In the genomic region with DNA sequence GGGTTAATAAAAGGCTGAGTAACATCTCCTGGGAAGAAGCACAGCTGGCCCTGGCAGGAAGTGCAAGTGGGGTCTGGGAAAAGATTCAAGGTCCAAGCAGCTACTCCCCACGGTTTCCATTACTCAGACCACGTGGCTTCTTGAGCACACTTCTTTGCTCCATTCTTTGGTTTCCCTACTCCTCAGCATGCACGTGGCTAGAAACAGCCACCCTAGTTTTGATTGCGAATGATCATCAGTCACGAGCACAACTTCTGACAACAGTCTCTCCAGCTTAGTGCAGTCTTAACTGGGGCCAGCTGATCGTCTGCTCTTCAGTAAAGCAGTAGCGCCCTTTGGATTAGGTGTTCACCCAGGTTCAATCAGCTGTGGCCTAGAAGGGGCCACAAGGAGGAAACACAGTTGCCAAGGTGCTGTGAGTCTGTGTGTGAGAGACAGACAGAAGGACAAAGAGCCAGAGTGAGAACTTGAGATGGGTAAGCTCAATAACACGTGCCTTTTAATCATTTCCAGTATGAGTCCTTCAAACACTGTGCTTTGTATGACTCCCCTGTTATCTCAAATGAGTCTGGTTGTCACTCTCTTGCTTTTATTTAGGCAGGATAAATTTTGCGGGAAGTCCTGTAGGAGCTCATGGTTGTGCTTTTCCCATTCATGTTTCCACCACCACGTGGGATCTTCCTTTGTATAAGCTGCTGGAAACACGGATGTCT, we compare ENCODE assay signal across 3 cellular contexts.
TF ChIP-seq lines count a peak whose summit lies in the region.

No MANE protein-coding gene starts in this region.

TF ChIP-seq in SK-N-SH, 30 proteins besides CTCF, POLR2A, EP300 and RAD21:
- TF ChIP-seq, protein P1, sequence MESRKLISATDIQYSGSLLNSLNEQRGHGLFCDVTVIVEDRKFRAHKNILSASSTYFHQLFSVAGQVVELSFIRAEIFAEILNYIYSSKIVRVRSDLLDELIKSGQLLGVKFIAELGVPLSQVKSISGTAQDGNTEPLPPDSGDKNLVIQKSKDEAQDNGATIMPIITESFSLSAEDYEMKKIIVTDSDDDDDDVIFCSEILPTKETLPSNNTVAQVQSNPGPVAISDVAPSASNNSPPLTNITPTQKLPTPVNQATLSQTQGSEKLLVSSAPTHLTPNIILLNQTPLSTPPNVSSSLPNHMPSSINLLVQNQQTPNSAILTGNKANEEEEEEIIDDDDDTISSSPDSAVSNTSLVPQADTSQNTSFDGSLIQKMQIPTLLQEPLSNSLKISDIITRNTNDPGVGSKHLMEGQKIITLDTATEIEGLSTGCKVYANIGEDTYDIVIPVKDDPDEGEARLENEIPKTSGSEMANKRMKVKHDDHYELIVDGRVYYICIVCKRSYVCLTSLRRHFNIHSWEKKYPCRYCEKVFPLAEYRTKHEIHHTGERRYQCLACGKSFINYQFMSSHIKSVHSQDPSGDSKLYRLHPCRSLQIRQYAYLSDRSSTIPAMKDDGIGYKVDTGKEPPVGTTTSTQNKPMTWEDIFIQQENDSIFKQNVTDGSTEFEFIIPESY (IDR thresholded peaks at IDR 0.05; ENCODE audit: borderline replicate concordance, low read depth) = no peak
- TF ChIP-seq, protein P2, sequence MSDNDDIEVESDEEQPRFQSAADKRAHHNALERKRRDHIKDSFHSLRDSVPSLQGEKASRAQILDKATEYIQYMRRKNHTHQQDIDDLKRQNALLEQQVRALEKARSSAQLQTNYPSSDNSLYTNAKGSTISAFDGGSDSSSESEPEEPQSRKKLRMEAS (IDR thresholded peaks at IDR 0.05; ENCODE audit: low read depth) = peak; percentile 55; the same call in 1 of the 2 replicates
- TF ChIP-seq, protein P3, sequence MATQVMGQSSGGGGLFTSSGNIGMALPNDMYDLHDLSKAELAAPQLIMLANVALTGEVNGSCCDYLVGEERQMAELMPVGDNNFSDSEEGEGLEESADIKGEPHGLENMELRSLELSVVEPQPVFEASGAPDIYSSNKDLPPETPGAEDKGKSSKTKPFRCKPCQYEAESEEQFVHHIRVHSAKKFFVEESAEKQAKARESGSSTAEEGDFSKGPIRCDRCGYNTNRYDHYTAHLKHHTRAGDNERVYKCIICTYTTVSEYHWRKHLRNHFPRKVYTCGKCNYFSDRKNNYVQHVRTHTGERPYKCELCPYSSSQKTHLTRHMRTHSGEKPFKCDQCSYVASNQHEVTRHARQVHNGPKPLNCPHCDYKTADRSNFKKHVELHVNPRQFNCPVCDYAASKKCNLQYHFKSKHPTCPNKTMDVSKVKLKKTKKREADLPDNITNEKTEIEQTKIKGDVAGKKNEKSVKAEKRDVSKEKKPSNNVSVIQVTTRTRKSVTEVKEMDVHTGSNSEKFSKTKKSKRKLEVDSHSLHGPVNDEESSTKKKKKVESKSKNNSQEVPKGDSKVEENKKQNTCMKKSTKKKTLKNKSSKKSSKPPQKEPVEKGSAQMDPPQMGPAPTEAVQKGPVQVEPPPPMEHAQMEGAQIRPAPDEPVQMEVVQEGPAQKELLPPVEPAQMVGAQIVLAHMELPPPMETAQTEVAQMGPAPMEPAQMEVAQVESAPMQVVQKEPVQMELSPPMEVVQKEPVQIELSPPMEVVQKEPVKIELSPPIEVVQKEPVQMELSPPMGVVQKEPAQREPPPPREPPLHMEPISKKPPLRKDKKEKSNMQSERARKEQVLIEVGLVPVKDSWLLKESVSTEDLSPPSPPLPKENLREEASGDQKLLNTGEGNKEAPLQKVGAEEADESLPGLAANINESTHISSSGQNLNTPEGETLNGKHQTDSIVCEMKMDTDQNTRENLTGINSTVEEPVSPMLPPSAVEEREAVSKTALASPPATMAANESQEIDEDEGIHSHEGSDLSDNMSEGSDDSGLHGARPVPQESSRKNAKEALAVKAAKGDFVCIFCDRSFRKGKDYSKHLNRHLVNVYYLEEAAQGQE (IDR thresholded peaks at IDR 0.05; ENCODE audit: low read depth, low read length) = no peak

TF ChIP-seq in SK-N-SH treated with all-trans-retinoic acid at 6 μM for 48 hours, 23 proteins besides CTCF, POLR2A, EP300 and RAD21:
- TF ChIP-seq ZFP3 (CRISPR knock-in tag; IDR thresholded peaks at IDR 0.05) = no peak
- no peak for TF ChIP-seq TOX (CRISPR knock-in tag; IDR thresholded peaks at IDR 0.05; ENCODE audit: borderline replicate concordance)
- TF ChIP-seq, protein P4, sequence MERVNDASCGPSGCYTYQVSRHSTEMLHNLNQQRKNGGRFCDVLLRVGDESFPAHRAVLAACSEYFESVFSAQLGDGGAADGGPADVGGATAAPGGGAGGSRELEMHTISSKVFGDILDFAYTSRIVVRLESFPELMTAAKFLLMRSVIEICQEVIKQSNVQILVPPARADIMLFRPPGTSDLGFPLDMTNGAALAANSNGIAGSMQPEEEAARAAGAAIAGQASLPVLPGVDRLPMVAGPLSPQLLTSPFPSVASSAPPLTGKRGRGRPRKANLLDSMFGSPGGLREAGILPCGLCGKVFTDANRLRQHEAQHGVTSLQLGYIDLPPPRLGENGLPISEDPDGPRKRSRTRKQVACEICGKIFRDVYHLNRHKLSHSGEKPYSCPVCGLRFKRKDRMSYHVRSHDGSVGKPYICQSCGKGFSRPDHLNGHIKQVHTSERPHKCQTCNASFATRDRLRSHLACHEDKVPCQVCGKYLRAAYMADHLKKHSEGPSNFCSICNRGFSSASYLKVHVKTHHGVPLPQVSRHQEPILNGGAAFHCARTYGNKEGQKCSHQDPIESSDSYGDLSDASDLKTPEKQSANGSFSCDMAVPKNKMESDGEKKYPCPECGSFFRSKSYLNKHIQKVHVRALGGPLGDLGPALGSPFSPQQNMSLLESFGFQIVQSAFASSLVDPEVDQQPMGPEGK (CRISPR knock-in tag; IDR thresholded peaks at IDR 0.05; ENCODE audit: borderline replicate concordance) = no peak
- no peak for TF ChIP-seq ZFP30 (CRISPR knock-in tag; IDR thresholded peaks at IDR 0.05)
- no peak for TF ChIP-seq CSDC2 (CRISPR knock-in tag; IDR thresholded peaks at IDR 0.05)
- TF ChIP-seq, protein P5, sequence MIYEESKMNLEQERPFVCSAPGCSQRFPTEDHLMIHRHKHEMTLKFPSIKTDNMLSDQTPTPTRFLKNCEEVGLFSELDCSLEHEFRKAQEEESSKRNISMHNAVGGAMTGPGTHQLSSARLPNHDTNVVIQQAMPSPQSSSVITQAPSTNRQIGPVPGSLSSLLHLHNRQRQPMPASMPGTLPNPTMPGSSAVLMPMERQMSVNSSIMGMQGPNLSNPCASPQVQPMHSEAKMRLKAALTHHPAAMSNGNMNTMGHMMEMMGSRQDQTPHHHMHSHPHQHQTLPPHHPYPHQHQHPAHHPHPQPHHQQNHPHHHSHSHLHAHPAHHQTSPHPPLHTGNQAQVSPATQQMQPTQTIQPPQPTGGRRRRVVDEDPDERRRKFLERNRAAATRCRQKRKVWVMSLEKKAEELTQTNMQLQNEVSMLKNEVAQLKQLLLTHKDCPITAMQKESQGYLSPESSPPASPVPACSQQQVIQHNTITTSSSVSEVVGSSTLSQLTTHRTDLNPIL (CRISPR knock-in tag; IDR thresholded peaks at IDR 0.05; ENCODE audit: low read depth) = no peak
- TF ChIP-seq PPARA (CRISPR knock-in tag; IDR thresholded peaks at IDR 0.05; ENCODE audit: borderline replicate concordance) = no peak
- TF ChIP-seq ARNTL (CRISPR knock-in tag; IDR thresholded peaks at IDR 0.05; ENCODE audit: borderline replicate concordance, low read depth) = no peak
- TF ChIP-seq SNAI2 (CRISPR knock-in tag; IDR thresholded peaks at IDR 0.05) = no peak
- TF ChIP-seq, protein P6, sequence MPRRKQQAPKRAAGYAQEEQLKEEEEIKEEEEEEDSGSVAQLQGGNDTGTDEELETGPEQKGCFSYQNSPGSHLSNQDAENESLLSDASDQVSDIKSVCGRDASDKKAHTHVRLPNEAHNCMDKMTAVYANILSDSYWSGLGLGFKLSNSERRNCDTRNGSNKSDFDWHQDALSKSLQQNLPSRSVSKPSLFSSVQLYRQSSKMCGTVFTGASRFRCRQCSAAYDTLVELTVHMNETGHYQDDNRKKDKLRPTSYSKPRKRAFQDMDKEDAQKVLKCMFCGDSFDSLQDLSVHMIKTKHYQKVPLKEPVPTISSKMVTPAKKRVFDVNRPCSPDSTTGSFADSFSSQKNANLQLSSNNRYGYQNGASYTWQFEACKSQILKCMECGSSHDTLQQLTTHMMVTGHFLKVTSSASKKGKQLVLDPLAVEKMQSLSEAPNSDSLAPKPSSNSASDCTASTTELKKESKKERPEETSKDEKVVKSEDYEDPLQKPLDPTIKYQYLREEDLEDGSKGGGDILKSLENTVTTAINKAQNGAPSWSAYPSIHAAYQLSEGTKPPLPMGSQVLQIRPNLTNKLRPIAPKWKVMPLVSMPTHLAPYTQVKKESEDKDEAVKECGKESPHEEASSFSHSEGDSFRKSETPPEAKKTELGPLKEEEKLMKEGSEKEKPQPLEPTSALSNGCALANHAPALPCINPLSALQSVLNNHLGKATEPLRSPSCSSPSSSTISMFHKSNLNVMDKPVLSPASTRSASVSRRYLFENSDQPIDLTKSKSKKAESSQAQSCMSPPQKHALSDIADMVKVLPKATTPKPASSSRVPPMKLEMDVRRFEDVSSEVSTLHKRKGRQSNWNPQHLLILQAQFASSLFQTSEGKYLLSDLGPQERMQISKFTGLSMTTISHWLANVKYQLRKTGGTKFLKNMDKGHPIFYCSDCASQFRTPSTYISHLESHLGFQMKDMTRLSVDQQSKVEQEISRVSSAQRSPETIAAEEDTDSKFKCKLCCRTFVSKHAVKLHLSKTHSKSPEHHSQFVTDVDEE (CRISPR knock-in tag; IDR thresholded peaks at IDR 0.05) = no peak
- no peak for TF ChIP-seq ZC3H10 (CRISPR knock-in tag; IDR thresholded peaks at IDR 0.05)
- no peak for TF ChIP-seq ZNF8 (CRISPR knock-in tag; IDR thresholded peaks at IDR 0.05)
- TF ChIP-seq TCF4 (CRISPR knock-in tag; IDR thresholded peaks at IDR 0.05; ENCODE audit: borderline replicate concordance) = no peak
- no peak for TF ChIP-seq OSR1 (CRISPR knock-in tag; IDR thresholded peaks at IDR 0.05)
TF ChIP-seq in SK-N-SH treated with all-trans-retinoic acid at 6 μM for 48 hours: peak in this region for 0.

TF ChIP-seq in K562, 482 proteins besides CTCF, POLR2A, EP300 and RAD21:
- TF ChIP-seq ZNF175 (CRISPR knock-in tag; IDR thresholded peaks at IDR 0.05; ENCODE audit: low read depth) (no peak), HNRNPLL (IDR thresholded peaks at IDR 0.05; ENCODE audit: low read depth, low read length, poor library complexity, severe bottlenecking) (no peak), MAFK (IDR thresholded peaks at IDR 0.05; ENCODE audit: low read length) (no peak), TEAD1 (CRISPR knock-in tag; IDR thresholded peaks at IDR 0.05) (no peak), ZNF316 (IDR thresholded peaks at IDR 0.05) (no peak), BACH1 (tag; IDR thresholded peaks at IDR 0.05) (no peak), ZNF12 (CRISPR knock-in tag; IDR thresholded peaks at IDR 0.05) (no peak)
- TF ChIP-seq, protein P7, sequence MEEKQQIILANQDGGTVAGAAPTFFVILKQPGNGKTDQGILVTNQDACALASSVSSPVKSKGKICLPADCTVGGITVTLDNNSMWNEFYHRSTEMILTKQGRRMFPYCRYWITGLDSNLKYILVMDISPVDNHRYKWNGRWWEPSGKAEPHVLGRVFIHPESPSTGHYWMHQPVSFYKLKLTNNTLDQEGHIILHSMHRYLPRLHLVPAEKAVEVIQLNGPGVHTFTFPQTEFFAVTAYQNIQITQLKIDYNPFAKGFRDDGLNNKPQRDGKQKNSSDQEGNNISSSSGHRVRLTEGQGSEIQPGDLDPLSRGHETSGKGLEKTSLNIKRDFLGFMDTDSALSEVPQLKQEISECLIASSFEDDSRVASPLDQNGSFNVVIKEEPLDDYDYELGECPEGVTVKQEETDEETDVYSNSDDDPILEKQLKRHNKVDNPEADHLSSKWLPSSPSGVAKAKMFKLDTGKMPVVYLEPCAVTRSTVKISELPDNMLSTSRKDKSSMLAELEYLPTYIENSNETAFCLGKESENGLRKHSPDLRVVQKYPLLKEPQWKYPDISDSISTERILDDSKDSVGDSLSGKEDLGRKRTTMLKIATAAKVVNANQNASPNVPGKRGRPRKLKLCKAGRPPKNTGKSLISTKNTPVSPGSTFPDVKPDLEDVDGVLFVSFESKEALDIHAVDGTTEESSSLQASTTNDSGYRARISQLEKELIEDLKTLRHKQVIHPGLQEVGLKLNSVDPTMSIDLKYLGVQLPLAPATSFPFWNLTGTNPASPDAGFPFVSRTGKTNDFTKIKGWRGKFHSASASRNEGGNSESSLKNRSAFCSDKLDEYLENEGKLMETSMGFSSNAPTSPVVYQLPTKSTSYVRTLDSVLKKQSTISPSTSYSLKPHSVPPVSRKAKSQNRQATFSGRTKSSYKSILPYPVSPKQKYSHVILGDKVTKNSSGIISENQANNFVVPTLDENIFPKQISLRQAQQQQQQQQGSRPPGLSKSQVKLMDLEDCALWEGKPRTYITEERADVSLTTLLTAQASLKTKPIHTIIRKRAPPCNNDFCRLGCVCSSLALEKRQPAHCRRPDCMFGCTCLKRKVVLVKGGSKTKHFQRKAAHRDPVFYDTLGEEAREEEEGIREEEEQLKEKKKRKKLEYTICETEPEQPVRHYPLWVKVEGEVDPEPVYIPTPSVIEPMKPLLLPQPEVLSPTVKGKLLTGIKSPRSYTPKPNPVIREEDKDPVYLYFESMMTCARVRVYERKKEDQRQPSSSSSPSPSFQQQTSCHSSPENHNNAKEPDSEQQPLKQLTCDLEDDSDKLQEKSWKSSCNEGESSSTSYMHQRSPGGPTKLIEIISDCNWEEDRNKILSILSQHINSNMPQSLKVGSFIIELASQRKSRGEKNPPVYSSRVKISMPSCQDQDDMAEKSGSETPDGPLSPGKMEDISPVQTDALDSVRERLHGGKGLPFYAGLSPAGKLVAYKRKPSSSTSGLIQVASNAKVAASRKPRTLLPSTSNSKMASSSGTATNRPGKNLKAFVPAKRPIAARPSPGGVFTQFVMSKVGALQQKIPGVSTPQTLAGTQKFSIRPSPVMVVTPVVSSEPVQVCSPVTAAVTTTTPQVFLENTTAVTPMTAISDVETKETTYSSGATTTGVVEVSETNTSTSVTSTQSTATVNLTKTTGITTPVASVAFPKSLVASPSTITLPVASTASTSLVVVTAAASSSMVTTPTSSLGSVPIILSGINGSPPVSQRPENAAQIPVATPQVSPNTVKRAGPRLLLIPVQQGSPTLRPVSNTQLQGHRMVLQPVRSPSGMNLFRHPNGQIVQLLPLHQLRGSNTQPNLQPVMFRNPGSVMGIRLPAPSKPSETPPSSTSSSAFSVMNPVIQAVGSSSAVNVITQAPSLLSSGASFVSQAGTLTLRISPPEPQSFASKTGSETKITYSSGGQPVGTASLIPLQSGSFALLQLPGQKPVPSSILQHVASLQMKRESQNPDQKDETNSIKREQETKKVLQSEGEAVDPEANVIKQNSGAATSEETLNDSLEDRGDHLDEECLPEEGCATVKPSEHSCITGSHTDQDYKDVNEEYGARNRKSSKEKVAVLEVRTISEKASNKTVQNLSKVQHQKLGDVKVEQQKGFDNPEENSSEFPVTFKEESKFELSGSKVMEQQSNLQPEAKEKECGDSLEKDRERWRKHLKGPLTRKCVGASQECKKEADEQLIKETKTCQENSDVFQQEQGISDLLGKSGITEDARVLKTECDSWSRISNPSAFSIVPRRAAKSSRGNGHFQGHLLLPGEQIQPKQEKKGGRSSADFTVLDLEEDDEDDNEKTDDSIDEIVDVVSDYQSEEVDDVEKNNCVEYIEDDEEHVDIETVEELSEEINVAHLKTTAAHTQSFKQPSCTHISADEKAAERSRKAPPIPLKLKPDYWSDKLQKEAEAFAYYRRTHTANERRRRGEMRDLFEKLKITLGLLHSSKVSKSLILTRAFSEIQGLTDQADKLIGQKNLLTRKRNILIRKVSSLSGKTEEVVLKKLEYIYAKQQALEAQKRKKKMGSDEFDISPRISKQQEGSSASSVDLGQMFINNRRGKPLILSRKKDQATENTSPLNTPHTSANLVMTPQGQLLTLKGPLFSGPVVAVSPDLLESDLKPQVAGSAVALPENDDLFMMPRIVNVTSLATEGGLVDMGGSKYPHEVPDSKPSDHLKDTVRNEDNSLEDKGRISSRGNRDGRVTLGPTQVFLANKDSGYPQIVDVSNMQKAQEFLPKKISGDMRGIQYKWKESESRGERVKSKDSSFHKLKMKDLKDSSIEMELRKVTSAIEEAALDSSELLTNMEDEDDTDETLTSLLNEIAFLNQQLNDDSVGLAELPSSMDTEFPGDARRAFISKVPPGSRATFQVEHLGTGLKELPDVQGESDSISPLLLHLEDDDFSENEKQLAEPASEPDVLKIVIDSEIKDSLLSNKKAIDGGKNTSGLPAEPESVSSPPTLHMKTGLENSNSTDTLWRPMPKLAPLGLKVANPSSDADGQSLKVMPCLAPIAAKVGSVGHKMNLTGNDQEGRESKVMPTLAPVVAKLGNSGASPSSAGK (IDR thresholded peaks at IDR 0.05) = peak; percentile 54; the same call in 1 of the 2 replicates
TF ChIP-seq in K562: peak in this region for 1.
